Comparison of ENCODE assay signal across 10 cellular contexts in the genomic region with DNA sequence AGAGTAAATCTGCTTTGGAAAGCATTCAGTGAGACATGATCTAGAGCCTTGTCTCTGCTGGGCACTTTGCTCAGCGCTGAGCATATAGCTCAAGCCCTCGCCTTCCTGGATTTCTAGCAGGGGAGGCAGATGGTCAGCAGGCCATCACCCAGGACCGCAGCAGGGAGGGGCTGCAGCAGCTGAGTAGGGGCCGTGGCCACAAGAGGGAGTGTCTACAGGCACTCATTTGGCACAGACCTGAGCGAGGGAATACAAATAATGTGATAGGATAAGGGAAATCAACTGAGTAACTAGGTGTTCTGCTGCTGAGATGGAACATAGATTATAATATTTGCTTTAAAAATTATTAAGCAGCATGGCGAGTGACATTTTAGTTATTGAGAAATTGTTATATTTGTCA. TPM values are rescaled to one million over a fixed set of nuclear protein-coding genes. Genes with fewer than 3 reads are reported as not detected.
DNase-seq lines count a peak whose midpoint lies in the region; ATAC-seq and TF ChIP-seq lines count a peak whose summit lies in the region.
"Had no signal": no experiment of that assay in that cellular context is flagged by ENCODE, and none has a peak within 500 bp of the region (broad histone marks: within the 10 kb centered on the region; RNA-seq: fewer than 3 reads in every experiment).

No MANE protein-coding gene starts in this region.

- DNase-seq in G401 (ENCODE audit: low spot score) (peak; percentile 86), heart left ventricle (peak in 3 of 5 donors; percentile 18 to 56 (median 28)), pons (ENCODE audit: low spot score) (peak; percentile 52)
- no peak for DNase-seq in effector CD4-positive, alpha-beta T cell
- DNase-seq: stimulated activated CD4-positive, alpha-beta T cell treated with anti-CD3 and anti-CD28 coated beads, Interleukin-2, amount 100 ng/mL, for 48 hours had no signal

- in situ Hi-C loops in G401 (cut with HindIII; ENCODE audit: low sequenced_read_pairs), result no loop called here

- H3K4me1 ChIP-seq in heart left ventricle, result peaks cover 0 to 31% (median 8%) of the 10 kb centered on the region in 12 donors

- WGBS in heart left ventricle, 4 donors, result 36 to 63% (median 45%) methylated on average over 6 of the region's 6 CpGs

- peaks cover 0 to 6% (median 0%) of the 10 kb centered on the region in 9 donors for H3K27me3 ChIP-seq in heart left ventricle

- TF ChIP-seq CTCF in VCaP (conservative IDR thresholded peaks at IDR 0.05), result peak; percentile 71
- peak in 11 of 12 donors; percentile 8 to 46 (median 21) for TF ChIP-seq CTCF in heart left ventricle (IDR thresholded peaks at IDR 0.05)

- no peak for TF ChIP-seq POLR2A in heart left ventricle (IDR thresholded peaks at IDR 0.05)

- ATAC-seq in heart left ventricle (peak in 3 of 4 donors; percentile 29 to 62 (median 42)), GM18867 (IDR thresholded peaks at IDR 0.05; ENCODE audit: unreplicated experiment) (no peak), HG03095 (IDR thresholded peaks at IDR 0.05; ENCODE audit: unreplicated experiment) (no peak)
- no peak for ATAC-seq in activated CD4-positive, CD25-positive, alpha-beta regulatory T cell treated with anti-CD3 and anti-CD28 coated beads, Interleukin-2, amount 50 U/mL, for 24 hours
- ATAC-seq: activated naive CD4-positive, alpha-beta T cell treated with anti-CD3 and anti-CD28 coated beads, Interleukin-2, amount 50 U/mL, for 72 hours had no signal

- H3K9me3 ChIP-seq in heart left ventricle, result no peaks in the 10 kb centered on the region

- intact Hi-C loops in heart left ventricle (cut with DNase I), result loop anchor here in 2 of 10 donors (5.0 to 10.0 kb wide), 2 partner anchors 268 to 270 kb away; no protein-coding TSS in a partner anchor

- H3K4me3 ChIP-seq in heart left ventricle, result no peak overlapping the region

- H3K36me3 ChIP-seq in heart left ventricle, result peaks cover 0 to 65% (median 38%) of the 10 kb centered on the region in 9 donors

- peak overlapping the region; percentile 69 for H3K27ac ChIP-seq in VCaP
- H3K27ac ChIP-seq in heart left ventricle, result peak overlapping the region; percentile 16 to 64 (median 51)

RNA-seq across cellular contexts. Expression of a gene that starts 30.2 kb away (rescaled TPM):
- 17.0 and 26.9 TPM in 2 replicates for total RNA-seq in G401 (2014; rRNA removed; shearing (Covaris generic))
- total RNA-seq in heart left ventricle, result 10 to 100 TPM in 4 of 9 donors, 1 to 10 TPM in 5; 5.6 to 12.9 (median 8.9) TPM
- polyA plus RNA-seq in heart left ventricle, result 10 to 100 TPM in 1 of 2 donors, 1 to 10 TPM in 1; 7.2 to 15.8 TPM

RNA-seq across cellular contexts. Expression of a gene that starts 30.3 kb away (rescaled TPM):
- total RNA-seq in G401 (2014; rRNA removed; shearing (Covaris generic)), result 17.2 and 17.6 TPM in 2 replicates
- 10 to 100 TPM in 1 of 9 donors, 1 to 10 TPM in 8; 4.4 to 11.1 (median 5.3) TPM for total RNA-seq in heart left ventricle
- 1 to 10 TPM; 3.5 to 4.6 TPM for polyA plus RNA-seq in heart left ventricle

RNA-seq across cellular contexts. Expression of a gene that starts 52.1 kb away (rescaled TPM):
- 145 and 154 TPM in 2 replicates for total RNA-seq in G401 (2014; rRNA removed; shearing (Covaris generic))
- 10 to 100 TPM in 1 of 9 donors, 1 to 10 TPM in 8; 2.1 to 13.7 (median 3.8) TPM for total RNA-seq in heart left ventricle
- polyA plus RNA-seq in heart left ventricle, result 1 to 10 TPM; 2.0 to 4.8 TPM
- total RNA-seq: activated naive CD4-positive, alpha-beta T cell treated with anti-CD3 and anti-CD28 coated beads, Interleukin-2, amount 50 U/mL, for 72 hours had no signal

Comparison
In these comparisons a context has a peak if more than half of its experiments do, and no peak if none do; other contexts are left out.
1. ATAC-seq: peak in heart left ventricle (3 of 4); none in activated CD4-positive, CD25-positive, alpha-beta regulatory T cell treated with anti-CD3 and anti-CD28 coated beads, Interleukin-2, amount 50 U/mL, for 24 hours (0 of 2), GM18867 (single experiment) and HG03095 (single experiment).